11 cellular contexts compared by ENCODE assay signal in the genomic region with DNA sequence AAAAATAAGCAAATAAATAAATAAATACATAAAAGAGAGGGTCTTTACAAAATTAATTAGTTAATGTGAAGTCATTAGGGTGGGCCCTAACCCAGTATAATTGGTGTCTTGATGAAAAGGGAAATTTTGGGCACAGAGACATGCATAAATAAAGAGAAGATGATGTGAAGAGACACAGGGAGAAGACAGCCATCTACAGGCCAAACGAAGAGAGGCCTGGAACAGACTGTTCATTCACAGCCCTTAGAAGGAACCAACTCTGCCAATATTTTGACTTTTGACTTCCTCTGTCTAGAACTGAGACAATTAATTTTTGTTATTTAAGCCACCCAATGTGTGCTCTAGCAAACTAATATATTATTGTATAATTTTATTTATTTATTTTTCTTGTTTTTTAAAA. TPM values are rescaled to one million over a fixed set of nuclear protein-coding genes. Genes with fewer than 3 reads are reported as not detected.
DNase-seq lines count a peak whose midpoint lies in the region; ATAC-seq, FAIRE-seq and TF ChIP-seq lines count a peak whose summit lies in the region.
"Had no signal": no experiment of that assay in that cellular context is flagged by ENCODE, and none has a peak within 500 bp of the region (broad histone marks: within the 10 kb centered on the region; RNA-seq: fewer than 3 reads in every experiment).

No MANE protein-coding gene starts in this region.

- H3K4me3 ChIP-seq in Jurkat, Clone E6-1 (ENCODE audit: low read length): no peak overlapping the region
- H3K4me3 ChIP-seq in astrocyte of the cerebellum (ENCODE audit: low read depth, low read length): no peak overlapping the region
- H3K4me3 ChIP-seq in mucosa of descending colon: no peak overlapping the region

- peak; percentile 67 for ATAC-seq in mucosa of descending colon
- no peak for ATAC-seq in HG03045 (IDR thresholded peaks at IDR 0.05; ENCODE audit: unreplicated experiment)

- no peak for FAIRE-seq in RCC 7860 (lab: Jason Lieb, UNC)

- TF ChIP-seq CTCF in astrocyte of the cerebellum (IDR thresholded peaks at IDR 0.05; ENCODE audit: low read depth, low read length, missing control alignments): peak; percentile 32
- TF ChIP-seq CTCF in mucosa of descending colon (IDR thresholded peaks at IDR 0.05): peak; percentile 18

- no peaks in the 10 kb centered on the region for H3K4me1 ChIP-seq in mucosa of descending colon (ENCODE audit: low read depth)

- no peaks in the 10 kb centered on the region for H3K36me3 ChIP-seq in mucosa of descending colon (ENCODE audit: low read depth)

- in situ Hi-C loops in astrocyte of the cerebellum (cut with HindIII; ENCODE audit: low sequenced_read_pairs): no loop called here

- H3K9me3 ChIP-seq in mucosa of descending colon: no peaks in the 10 kb centered on the region

- DNase-seq in GM04504 (ENCODE audit: low read depth): peak; percentile 12
- DNase-seq in Jurkat, Clone E6-1 (ENCODE audit: low read depth, low spot score): peak; percentile 14
- DNase-seq in astrocyte of the cerebellum (ENCODE audit: low read depth): no peak
- DNase-seq in mucosa of descending colon: peak in 1 of 3 donors; percentile 57
- no peak for DNase-seq in RCC 7860 (ENCODE audit: low spot score)
- DNase-seq in effector CD4-positive, alpha-beta T cell: no peak
- DNase-seq in NCI-H187 (lab: John Stamatoyannopoulos, UW): no peak
- DNase-seq: activated effector memory CD4-positive, alpha-beta T cell treated with anti-CD3 and anti-CD28 coated beads, Interleukin-2, amount 50 U/mL, for 16 hours; islet precursor cell; NCI-H446 treated with DMSO at 0.1 percent for 48 hours had no signal

- intact Hi-C loops in mucosa of descending colon (cut with DNase I, micrococcal nuclease): no loop called here

RNA-seq across cellular contexts. Expression of gene SELENOK, which starts 29.6 kb away (rescaled TPM):
- 93.7 TPM for polyA plus RNA-seq in Jurkat, Clone E6-1 (2012; ENCODE audit: insufficient read depth, insufficient read length)
- total RNA-seq in mucosa of descending colon: 10 to 100 TPM; 37.2 to 56.2 (median 47.2) TPM

RNA-seq across cellular contexts. Expression of gene ACTR8, which starts 39.3 kb away (rescaled TPM):
- 27.9 TPM for polyA plus RNA-seq in Jurkat, Clone E6-1 (2012; ENCODE audit: insufficient read depth, insufficient read length)
- 10 to 100 TPM; 29.1 to 36.0 (median 34.1) TPM for total RNA-seq in mucosa of descending colon

Comparison
In these comparisons a context has a peak if more than half of its experiments do, and no peak if none do; other contexts are left out.
1. DNase-seq: peak in GM04504 (single experiment) and Jurkat, Clone E6-1 (single experiment); none in astrocyte of the cerebellum (single experiment), RCC 7860 (single experiment), effector CD4-positive, alpha-beta T cell (single experiment) and NCI-H187 (0 of 2).